ENCODE assay signal across 13 cellular contexts in genomic region chr14:102462391-102462790, GRCh38.
"Had no signal": no experiment of that assay in that cellular context is flagged by ENCODE, and none has a peak within 500 bp of the region (broad histone marks: within the 10 kb centered on the region; RNA-seq: fewer than 3 reads in every experiment).

No MANE protein-coding gene starts in this region.

- H3K27me3 ChIP-seq: body of pancreas, colonic mucosa, hepatocyte had no signal

- H3K36me3 ChIP-seq: colonic mucosa had no signal

- DNase-seq: activated CD4-positive, alpha-beta memory T cell treated with anti-CD3 and anti-CD28 coated beads for 36 hours; activated T-cell treated with anti-CD3 and anti-CD28 coated beads for 4 hours; body of pancreas; central memory CD4-positive, alpha-beta T cell; colonic mucosa; retina; stimulated activated CD4-positive, alpha-beta T cell treated with anti-CD3 and anti-CD28 coated beads, Interleukin-2, amount 100 ng/mL, for 48 hours had no signal

- H3K4me2 ChIP-seq: hepatocyte had no signal

- H3K9me3 ChIP-seq: body of pancreas, colonic mucosa had no signal

- H3K79me2 ChIP-seq: hepatocyte had no signal

- FAIRE-seq: TTC549 had no signal

- H3K4me3 ChIP-seq: body of pancreas, colonic mucosa, hepatocyte, lung, skin epidermis had no signal

- ATAC-seq: activated CD4-positive, alpha-beta T cell treated with anti-CD3 and anti-CD28 coated beads for 36 hours; body of pancreas; WTC11 had no signal

- H3K27ac ChIP-seq: body of pancreas, colonic mucosa, hepatocyte, skin epidermis had no signal

- H2AFZ ChIP-seq: hepatocyte had no signal
